8 cellular contexts compared by ENCODE assay signal in the genomic region with DNA sequence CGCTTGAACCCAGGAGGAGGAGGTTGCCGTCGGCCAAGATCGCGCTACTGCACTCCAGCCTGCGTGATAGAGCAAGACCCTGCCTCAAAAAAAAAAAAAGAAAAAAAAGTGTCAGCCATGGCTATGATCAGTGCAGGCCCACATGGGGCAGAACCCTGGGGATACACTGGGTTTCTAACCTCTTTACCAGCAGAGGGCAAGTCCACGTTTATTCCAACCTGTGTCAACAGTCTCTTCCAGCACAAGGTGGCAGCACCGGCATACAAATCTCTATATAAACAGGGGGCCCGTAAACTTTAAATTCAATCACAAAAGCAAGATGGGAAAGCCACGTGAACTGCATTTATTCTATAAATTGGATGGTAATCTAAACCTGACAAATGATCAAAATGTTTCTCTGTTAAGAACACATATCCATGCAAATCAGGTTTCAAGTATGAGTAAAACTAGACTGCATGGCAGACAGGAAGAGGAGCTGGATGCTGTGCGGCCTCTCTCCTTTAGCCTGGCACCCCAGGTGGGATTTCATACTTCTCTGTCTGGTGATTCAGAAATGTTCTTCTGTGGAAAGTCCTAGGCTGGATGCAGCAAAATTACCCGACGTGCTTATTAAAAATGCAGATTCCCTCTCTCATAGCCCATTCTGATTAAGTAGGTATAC.
DNase-seq lines count a peak whose midpoint lies in the region; ATAC-seq and TF ChIP-seq lines count a peak whose summit lies in the region.

No MANE protein-coding gene starts in this region.

- TF ChIP-seq CTCF in VCaP (conservative IDR thresholded peaks at IDR 0.05) = peak; percentile 89

- peak; percentile 47 for ATAC-seq in HG03064 (IDR thresholded peaks at IDR 0.05; ENCODE audit: low read depth, unreplicated experiment)

- DNase-seq in NCI-H187 (lab: John Stamatoyannopoulos, UW) (peak; percentile 4 to 29), NCI-H187 treated with DMSO at 0.1 percent for 48 hours (lab: John Stamatoyannopoulos, UW) (no peak), NCI-H2196 treated with DMSO at 0.1 percent for 48 hours (lab: John Stamatoyannopoulos, UW; ENCODE audit: unreplicated experiment) (peak; percentile 38), T47D (ENCODE audit: low read depth in 1 of 2, low spot score in 1 of 2) (peak; percentile 75 to 87), iris pigment epithelial cell (ENCODE audit: low read depth) (peak; percentile 86)
- peak; percentile 77 for DNase-seq in stimulated activated CD4-positive, alpha-beta T cell treated with anti-CD3 and anti-CD28 coated beads, Interleukin-15, amount 100 ng/mL, for 24 hours

- in situ Hi-C loops in T47D (cut with HindIII; ENCODE audit: low pct_unique_long_range_greater_than_20kb, low sequenced_read_pairs) = no loop called here

- no peak overlapping the region for H3K27ac ChIP-seq in VCaP
